ENCODE assay signal across 1 cellular context in genomic region chr11:45930031-45930794, GRCh38.
A peak's percentile ranks its signal among the peaks of the same experiment; 100 is the strongest.
TF ChIP-seq lines count a peak whose summit lies in the region.

No MANE protein-coding gene starts in this region.

TF ChIP-seq in GM12878, 131 proteins besides CTCF, POLR2A, EP300 and RAD21 (continued from another document and continues in another):
- TF ChIP-seq CUX1 (IDR thresholded peaks at IDR 0.05; ENCODE audit: insufficient replicate concordance, low read depth, low read length) (peak; percentile 96), RELB (IDR thresholded peaks at IDR 0.05; ENCODE audit: low read depth) (peak; percentile 89), ZBTB40 (IDR thresholded peaks at IDR 0.05; ENCODE audit: borderline replicate concordance) (peak; percentile 68; the same call in 1 of the 2 replicates), KLF5 (IDR thresholded peaks at IDR 0.05; ENCODE audit: partially characterized antibody) (no peak), FOS (IDR thresholded peaks at IDR 0.05; ENCODE audit: borderline replicate concordance, extremely low read depth, insufficient read length) (no peak), ZBTB11 (CRISPR knock-in tag; IDR thresholded peaks at IDR 0.05) (no peak), PRDM15 (CRISPR knock-in tag; IDR thresholded peaks at IDR 0.05) (no peak), ESRRA (IDR thresholded peaks at IDR 0.05; ENCODE audit: low read length) (no peak), USF2 (IDR thresholded peaks at IDR 0.05; ENCODE audit: borderline replicate concordance, low read depth, low read length) (no peak; the same call in 1 of the 2 replicates), ATF3 (IDR thresholded peaks at IDR 0.05; ENCODE audit: borderline replicate concordance, extremely low read depth, low read depth, low read length) (no peak), RAD51 (IDR thresholded peaks at IDR 0.05) (no peak), USF1 (IDR thresholded peaks at IDR 0.05; ENCODE audit: borderline replicate concordance, extremely low read length, insufficient read depth, low read depth, low read length) (no peak), EED (IDR thresholded peaks at IDR 0.05; ENCODE audit: low read depth) (peak; percentile 65), BACH1 (IDR thresholded peaks at IDR 0.05; ENCODE audit: borderline replicate concordance) (no peak; the same call in 1 of the 2 replicates), NFYA (IDR thresholded peaks at IDR 0.05; ENCODE audit: borderline replicate concordance, low read depth, low read length) (no peak), ASH2L (IDR thresholded peaks at IDR 0.05; ENCODE audit: borderline replicate concordance, low read depth) (0 out of 2 replicates have a peak, but pooled peaks have one; percentile 40), TBL1XR1 (IDR thresholded peaks at IDR 0.05; ENCODE audit: low read depth, low read length) (peak; percentile 87; the same call in 1 of the 2 replicates), MTA2 (IDR thresholded peaks at IDR 0.05; ENCODE audit: low read depth) (peak; percentile 58), BCL11A (IDR thresholded peaks at IDR 0.05; ENCODE audit: low read depth, low read length) (peak; percentile 83), HCFC1 (IDR thresholded peaks at IDR 0.05; ENCODE audit: low read length) (no peak), LARP7 (IDR thresholded peaks at IDR 0.05) (peak; percentile 88), NRF1 (conservative IDR thresholded peaks at IDR 0.05; ENCODE audit: low read depth, low read length) (no peak), TCF7 (IDR thresholded peaks at IDR 0.05; ENCODE audit: borderline replicate concordance) (no peak), IKZF2 (IDR thresholded peaks at IDR 0.05) (peak; percentile 68 to 93; a peak in 3 of 4 replicates), ZNF622 (IDR thresholded peaks at IDR 0.05) (no peak), SMC3 (IDR thresholded peaks at IDR 0.05; ENCODE audit: borderline replicate concordance, low read length) (no peak), SP1 (IDR thresholded peaks at IDR 0.05; ENCODE audit: low read depth, low read length) (peak; percentile 71), TCF12 (IDR thresholded peaks at IDR 0.05; ENCODE audit: low read depth, low read length) (peak; percentile 99), STAT1 (conservative IDR thresholded peaks at IDR 0.05) (no peak), CREB1 (IDR thresholded peaks at IDR 0.05; ENCODE audit: low read depth) (peak; percentile 68; the same call in 1 of the 2 replicates), ZZZ3 (IDR thresholded peaks at IDR 0.05; ENCODE audit: control insufficient read depth, insufficient read length, low read depth) (no peak), ELK1 (IDR thresholded peaks at IDR 0.05; ENCODE audit: low read depth, low read length) (peak; percentile 58)
